3 cellular contexts compared by ENCODE assay signal in genomic region chr17:48754500-48755261, GRCh38.
TF ChIP-seq lines count a peak whose summit lies in the region.

No MANE protein-coding gene starts in this region.

TF ChIP-seq in GM23338, 12 proteins besides CTCF, POLR2A, EP300 and RAD21 (continues in another document):
- TF ChIP-seq ZNF331 (CRISPR knock-in tag; IDR thresholded peaks at IDR 0.05; ENCODE audit: low read depth) (no peak), REST (IDR thresholded peaks at IDR 0.05; ENCODE audit: unreplicated experiment) (no peak), CREB1 (CRISPR knock-in tag; IDR thresholded peaks at IDR 0.05; ENCODE audit: low read depth) (0 out of 2 replicates have a peak, but pooled peaks have one; percentile 9), NANOG (IDR thresholded peaks at IDR 0.05; ENCODE audit: borderline replicate concordance) (no peak), EZH2 (IDR thresholded peaks at IDR 0.05; ENCODE audit: low read depth, unreplicated experiment) (peak; percentile 98), ETS1 (IDR thresholded peaks at IDR 0.05) (no peak), EZH2phosphoT487 (IDR thresholded peaks at IDR 0.05; ENCODE audit: unreplicated experiment) (peak; percentile 52)

TF ChIP-seq in GM12878, 131 proteins besides CTCF, POLR2A, EP300 and RAD21:
- no peak for TF ChIP-seq SUPT20H (IDR thresholded peaks at IDR 0.05; ENCODE audit: borderline replicate concordance, control insufficient read depth, low read depth, low read length)
- TF ChIP-seq EZH2 (IDR thresholded peaks at IDR 0.05; ENCODE audit: borderline replicate concordance, control insufficient read depth, low read depth, low read length) = 0 out of 2 replicates have a peak, but pooled peaks have one; percentile 60

TF ChIP-seq in HEK293T, 16 proteins besides CTCF, POLR2A, EP300 and RAD21:
- TF ChIP-seq L3MBTL2 (conservative IDR thresholded peaks at IDR 0.05) (no peak), ZNF384 (IDR thresholded peaks at IDR 0.05) (no peak), LEF1 (IDR thresholded peaks at IDR 0.05; ENCODE audit: borderline replicate concordance) (no peak), ELF4 (IDR thresholded peaks at IDR 0.05) (no peak), PKNOX1 (IDR thresholded peaks at IDR 0.05) (no peak), CTBP1 (IDR thresholded peaks at IDR 0.05; ENCODE audit: borderline replicate concordance) (no peak), NFRKB (IDR thresholded peaks at IDR 0.05) (no peak), ARNT (IDR thresholded peaks at IDR 0.05) (no peak), BHLHE40 (IDR thresholded peaks at IDR 0.05; ENCODE audit: borderline replicate concordance) (no peak), FOXM1 (IDR thresholded peaks at IDR 0.05; ENCODE audit: borderline replicate concordance) (no peak), FOXA1 (IDR thresholded peaks at IDR 0.05) (no peak), SP1 (IDR thresholded peaks at IDR 0.05) (no peak), FOXK2 (IDR thresholded peaks at IDR 0.05) (no peak), HDGF (IDR thresholded peaks at IDR 0.05; ENCODE audit: borderline replicate concordance) (no peak), SUZ12 (IDR thresholded peaks at IDR 0.05) (no peak)
